ENCODE assay signal across 23 cellular contexts in genomic region chr19:43957891-43958290, GRCh38. TPM values are rescaled to one million over a fixed set of nuclear protein-coding genes. Genes with fewer than 3 reads are reported as not detected.
DNase-seq lines count a peak whose midpoint lies in the region; ATAC-seq, FAIRE-seq and TF ChIP-seq lines count a peak whose summit lies in the region.
"Had no signal": no experiment of that assay in that cellular context is flagged by ENCODE, and none has a peak within 500 bp of the region (broad histone marks: within the 10 kb centered on the region; RNA-seq: fewer than 3 reads in every experiment).

No MANE protein-coding gene starts in this region.

- peaks cover 35% of the 10 kb centered on the region for H3K9me3 ChIP-seq in HepG2 (ENCODE audit: low read length)
- peaks cover 6% of the 10 kb centered on the region for H3K9me3 ChIP-seq in mammary epithelial cell (replicated peaks; ENCODE audit: insufficient read depth, low read length)

- H3K79me2 ChIP-seq in HepG2 (ENCODE audit: insufficient read depth, low read length) (no peaks in the 10 kb centered on the region), mammary epithelial cell (ENCODE audit: insufficient read depth, low read length) (no peaks in the 10 kb centered on the region)

- DNase-seq in AG20443 (ENCODE audit: low spot score): peak; percentile 65
- DNase-seq in epithelial cell of esophagus (ENCODE audit: low read depth): peak; percentile 7
- DNase-seq in HepG2 (ENCODE audit: low spot score): peak; percentile 59
- no peak for DNase-seq in progenitor cell of endocrine pancreas (ENCODE audit: low spot score, unreplicated experiment)
- DNase-seq in cerebellum (ENCODE audit: low spot score): no peak
- DNase-seq in mammary epithelial cell: no peak
- DNase-seq: activated CD4-positive, CD25-positive, alpha-beta regulatory T cell treated with anti-CD3 and anti-CD28 coated beads, Interleukin-2, amount 50 U/mL, for 72 hours; activated naive CD8-positive, alpha-beta T cell treated with anti-CD3 and anti-CD28 coated beads for 36 hours; brain microvascular endothelial cell; erythroblast; KG1; naive B cell; NCI-H524; pancreas; RPMI8226; SK-N-SH; tibial artery had no signal

- H3K36me3 ChIP-seq in HepG2 (replicated peaks in 1 of 2; ENCODE audit: control insufficient read depth in 1 of 2, insufficient read depth in 2 of 2, low read length in 2 of 2) (no peaks in the 10 kb centered on the region; a peak in 1 of 5 replicates), mammary epithelial cell (ENCODE audit: insufficient read depth, low read length) (no peaks in the 10 kb centered on the region)
- H3K36me3 ChIP-seq: brain microvascular endothelial cell, HAP-1, pancreas had no signal

- H3K4me1 Mint-ChIP-seq in progenitor cell of endocrine pancreas (ENCODE audit: low read depth): no peaks in the 10 kb centered on the region
- H3K4me1 Mint-ChIP-seq: activated naive CD8-positive, alpha-beta T cell treated with anti-CD3 and anti-CD28 coated beads for 36 hours; B cell; naive B cell; stimulated activated memory B cell treated with anti-CD40 and anti-IgM and Interleukin-4, amounts not matched to agents 10 μg/mL and 1 μg/mL and 100 μg/mL, for 72 hours had no signal

- peak; percentile 35; the same call in 1 of the 3 replicates for ATAC-seq in HepG2
- no peak for ATAC-seq in HG03045 (IDR thresholded peaks at IDR 0.05; ENCODE audit: unreplicated experiment)
- ATAC-seq: pancreas; sciatic nerve; stimulated activated memory B cell treated with anti-CD40 and anti-IgM and Interleukin-4, amounts not matched to agents 10 μg/mL and 1 μg/mL and 100 μg/mL, for 72 hours had no signal

- peaks cover 45% of the 10 kb centered on the region for H3K9me3 Mint-ChIP-seq in progenitor cell of endocrine pancreas (ENCODE audit: low read depth)

- H3K27me3 Mint-ChIP-seq in progenitor cell of endocrine pancreas: no peaks in the 10 kb centered on the region
- H3K27me3 Mint-ChIP-seq: activated naive CD8-positive, alpha-beta T cell treated with anti-CD3 and anti-CD28 coated beads for 36 hours; B cell; naive B cell; stimulated activated memory B cell treated with anti-CD40 and anti-IgM and Interleukin-4, amounts not matched to agents 10 μg/mL and 1 μg/mL and 100 μg/mL, for 72 hours had no signal

- peak; percentile 51 for FAIRE-seq in HepG2 (lab: Jason Lieb, UNC)
- FAIRE-seq: pancreas had no signal

- TF ChIP-seq CTCF in epithelial cell of esophagus (IDR thresholded peaks at IDR 0.05; ENCODE audit: insufficient read depth, low read depth, low read length, missing control alignments): no peak
- TF ChIP-seq CTCF in HepG2 (CRISPR knock-in tag; IDR thresholded peaks at IDR 0.05): no peak
- no peak for TF ChIP-seq CTCF in progenitor cell of endocrine pancreas (IDR thresholded peaks at IDR 0.05; ENCODE audit: unreplicated experiment)
- no peak for TF ChIP-seq CTCF in mammary epithelial cell (conservative IDR thresholded peaks at IDR 0.05 in 1 of 2, IDR thresholded peaks at IDR 0.05 in 1 of 2; ENCODE audit: extremely low read depth in 1 of 2, insufficient read depth in 1 of 2, low read depth in 1 of 2, low read length in 2 of 2)

- no peak overlapping the region for H3K4me3 ChIP-seq in epithelial cell of esophagus (ENCODE audit: low read length)
- H3K4me3 ChIP-seq in HepG2 (replicated peaks in 1 of 3; ENCODE audit: insufficient read depth in 1 of 3, low read depth in 2 of 3, low read length in 3 of 3): no peak overlapping the region
- H3K4me3 ChIP-seq in mammary epithelial cell (replicated peaks in 1 of 3; ENCODE audit: insufficient read depth in 1 of 3, low read depth in 2 of 3, low read length in 3 of 3): no peak overlapping the region
- H3K4me3 ChIP-seq: HAP-1, pancreas, tibial artery had no signal

- TF ChIP-seq POLR2A in HepG2 (IDR thresholded peaks at IDR 0.05; ENCODE audit: insufficient read depth in 1 of 2, low read depth in 2 of 2, low read length in 2 of 2): no peak

- in situ Hi-C loops in HepG2 (cut with HindIII; ENCODE audit: extremely low pct_ligation_motif_present, low pct_unique_long_range_greater_than_20kb): no loop called here
- in situ Hi-C loops in mammary epithelial cell (cut with MboI; ENCODE audit: low sequenced_read_pairs in 2 of 2): no loop called here

- CTCF ChIA-PET in HepG2 (lab: Yijun Ruan, JAX; ENCODE audit: low intra/inter-chr PET ratio, low total read pairs): no interaction called here
- CTCF ChIA-PET in mammary epithelial cell (lab: Charles Lee; ENCODE audit: low non-redundant PET): no interaction called here

- H3K4me2 ChIP-seq in HepG2 (ENCODE audit: low read depth, low read length): no peak overlapping the region
- no peak overlapping the region for H3K4me2 ChIP-seq in mammary epithelial cell (ENCODE audit: insufficient read depth, low read depth, low read length)
- H3K4me2 ChIP-seq: SK-N-SH had no signal

- intact Hi-C loops in HepG2 (cut with micrococcal nuclease; ENCODE audit: unreplicated experiment): loop anchor here (10.0 kb wide), 1 partner anchor 117 kb away; the partner anchor contains the start of gene ZNF284
- intact Hi-C loops in mammary epithelial cell (cut with micrococcal nuclease): no loop called here

- H2AFZ ChIP-seq in HepG2 (ENCODE audit: low read length) (no peak overlapping the region), mammary epithelial cell (ENCODE audit: low read depth, low read length) (no peak overlapping the region)

- H4K20me1 ChIP-seq in HepG2 (ENCODE audit: insufficient read depth, low read length) (no peaks in the 10 kb centered on the region), mammary epithelial cell (ENCODE audit: insufficient read depth, low read length) (no peaks in the 10 kb centered on the region)

- no peak overlapping the region for H3K9ac ChIP-seq in HepG2 (ENCODE audit: insufficient read depth, low read depth, low read length)
- no peak overlapping the region for H3K9ac ChIP-seq in mammary epithelial cell (ENCODE audit: insufficient read depth, low read length)
- H3K9ac ChIP-seq: SK-N-SH had no signal

- H3K27ac ChIP-seq in HepG2 (ENCODE audit: extremely low read length, insufficient read depth, low read length) (no peak overlapping the region), mammary epithelial cell (ENCODE audit: insufficient read depth, low read depth, low read length) (no peak overlapping the region)
- H3K27ac ChIP-seq: brain microvascular endothelial cell, pancreas, tibial artery had no signal

- H3K27me3 ChIP-seq in HepG2 (ENCODE audit: control insufficient read depth in 1 of 2, insufficient read depth in 2 of 2, low read length in 2 of 2) (no peaks in the 10 kb centered on the region), mammary epithelial cell (ENCODE audit: insufficient read depth, low read length) (no peaks in the 10 kb centered on the region)
- H3K27me3 ChIP-seq: brain microvascular endothelial cell, pancreas, tibial artery had no signal

- no TSS peak for BruUV-seq in HepG2 (replicated peaks; lab: Mats Ljungman, UMichigan)
- no TSS peak for BruUV-seq in mammary epithelial cell (replicated peaks; lab: Mats Ljungman, UMichigan)

- TF ChIP-seq EP300 in Ishikawa (IDR thresholded peaks at IDR 0.05; ENCODE audit: borderline replicate concordance) (no peak), HepG2 (IDR thresholded peaks at IDR 0.05; ENCODE audit: low read depth in 2 of 2, low read length in 2 of 2) (no peak), HepG2 (CRISPR knock-in tag; IDR thresholded peaks at IDR 0.05; ENCODE audit: borderline replicate concordance) (no peak)

- dilution Hi-C loops in mammary epithelial cell (cut with HindIII; ENCODE audit: low sequenced_read_pairs): no loop called here

- WGBS in HepG2 (ENCODE audit: low lambda C conversion rate): 80% methylated on average over 3 of the region's 3 CpGs
- WGBS in mammary epithelial cell (ENCODE audit: low coverage, missing lambda C conversion rate): 97% methylated on average over 3 of the region's 3 CpGs

- peaks cover 67% of the 10 kb centered on the region for H3K36me3 Mint-ChIP-seq in progenitor cell of endocrine pancreas (ENCODE audit: insufficient read depth)

- no peak for TF ChIP-seq RAD21 in Ishikawa (IDR thresholded peaks at IDR 0.05; ENCODE audit: low read depth)
- no peak for TF ChIP-seq RAD21 in HepG2 (CRISPR knock-in tag; IDR thresholded peaks at IDR 0.05)

- POLR2A ChIA-PET in HepG2 (lab: Yijun Ruan, JAX): no interaction called here

- H3K4me1 ChIP-seq in HepG2 (ENCODE audit: insufficient read depth, low read length) (peaks cover 12% of the 10 kb centered on the region), mammary epithelial cell (ENCODE audit: insufficient read depth, low read length) (no peaks in the 10 kb centered on the region)
- H3K4me1 ChIP-seq: HAP-1, pancreas, tibial artery had no signal

- no peak overlapping the region for H3K4me3 Mint-ChIP-seq in progenitor cell of endocrine pancreas (ENCODE audit: low read depth)
- H3K4me3 Mint-ChIP-seq: activated naive CD8-positive, alpha-beta T cell treated with anti-CD3 and anti-CD28 coated beads for 36 hours; B cell; naive B cell; stimulated activated memory B cell treated with anti-CD40 and anti-IgM and Interleukin-4, amounts not matched to agents 10 μg/mL and 1 μg/mL and 100 μg/mL, for 72 hours had no signal

- no peak overlapping the region for H3K27ac Mint-ChIP-seq in progenitor cell of endocrine pancreas
- H3K27ac Mint-ChIP-seq: activated naive CD8-positive, alpha-beta T cell treated with anti-CD3 and anti-CD28 coated beads for 36 hours; B cell; naive B cell; stimulated activated memory B cell treated with anti-CD40 and anti-IgM and Interleukin-4, amounts not matched to agents 10 μg/mL and 1 μg/mL and 100 μg/mL, for 72 hours had no signal

RNA-seq across cellular contexts. Expression of gene ZNF221, which starts 6.9 kb away (rescaled TPM):
- 3.4 and 4.5 TPM in 2 replicates for total RNA-seq in HepG2 (2016; rRNA removed; fragmentation: Illumina TruSeq; extraction: Trizol)
- 0.51 and 0.71 TPM in 2 replicates for total RNA-seq in HepG2 (2016; cell fraction: cytosol; rRNA removed; fragmentation: Illumina TruSeq; extraction: Trizol; ENCODE audit: low read depth)
- 3.4 and 3.9 TPM in 2 replicates for total RNA-seq in HepG2 (2016; cell fraction: insoluble cytoplasmic fraction; rRNA removed; fragmentation: Illumina TruSeq; extraction: Trizol)
- total RNA-seq in HepG2 (2016; cell fraction: membrane; rRNA removed; fragmentation: Illumina TruSeq; extraction: Trizol): 1.6 and 1.7 TPM in 2 replicates
- total RNA-seq in HepG2 (2016; cell fraction: nucleus; rRNA removed; fragmentation: Illumina TruSeq; extraction: Trizol): 6.2 TPM in 2 replicates
- 0.40 and 0.48 TPM in 2 replicates for polyA plus RNA-seq in HepG2 (2011; rRNA removed)
- polyA plus RNA-seq in HepG2 (2011; cell fraction: cytosol; rRNA removed): 0.17 and 0.35 TPM in 2 replicates
- 1.0 and 2.0 TPM in 2 replicates for polyA plus RNA-seq in HepG2 (2011; cell fraction: nucleus; rRNA removed)
- 0.73 and 1.4 TPM in 2 replicates for polyA plus RNA-seq in HepG2 (2012)
- 0.12 TPM in 1 of 2 replicates, not detected in the other for polyA plus RNA-seq in HepG2 (2016; cell fraction: cytosol; fragmentation: Illumina TruSeq; extraction: Trizol; ENCODE audit: low read depth)
- 0.53 and 0.87 TPM in 2 replicates for polyA plus RNA-seq in HepG2 (2016; cell fraction: insoluble cytoplasmic fraction; fragmentation: Illumina TruSeq; extraction: Trizol; ENCODE audit: low read depth)
- polyA plus RNA-seq in HepG2 (2016; cell fraction: membrane; fragmentation: Illumina TruSeq; extraction: Trizol; ENCODE audit: low read depth): not detected in 2 replicates
- 3.3 and 3.4 TPM in 2 replicates for polyA plus RNA-seq in HepG2 (2016; cell fraction: nucleus; fragmentation: Illumina TruSeq; extraction: Trizol; ENCODE audit: insufficient read depth, low read depth)
- polyA minus RNA-seq in HepG2 (2011; rRNA and poly(A)+ RNA removed; ENCODE audit: low replicate concordance): 0.40 and 1.2 TPM in 2 replicates
- polyA minus RNA-seq in HepG2 (2011; cell fraction: cytosol; rRNA and poly(A)+ RNA removed): 1.6 and 1.9 TPM in 2 replicates
- 8.4 and 13.6 TPM in 2 replicates for polyA minus RNA-seq in HepG2 (2011; cell fraction: nucleus; rRNA and poly(A)+ RNA removed)
- total RNA-seq in progenitor cell of endocrine pancreas: 12.0 and 14.8 TPM in 2 replicates
- total RNA-seq in cerebellum: 28.4 TPM
- 1 to 10 TPM; 4.1 to 9.3 TPM for total RNA-seq in mammary epithelial cell
- polyA plus RNA-seq in mammary epithelial cell: 0.87 TPM
- 17.9 TPM for polyA minus RNA-seq in mammary epithelial cell

RNA-seq across cellular contexts. Expression of gene ZNF45, which starts 22.8 kb away (rescaled TPM):
- total RNA-seq in HepG2 (2016; rRNA removed; fragmentation: Illumina TruSeq; extraction: Trizol): 11.3 and 13.0 TPM in 2 replicates
- 1.8 and 1.9 TPM in 2 replicates for total RNA-seq in HepG2 (2016; cell fraction: cytosol; rRNA removed; fragmentation: Illumina TruSeq; extraction: Trizol; ENCODE audit: low read depth)
- total RNA-seq in HepG2 (2016; cell fraction: insoluble cytoplasmic fraction; rRNA removed; fragmentation: Illumina TruSeq; extraction: Trizol): 11.6 and 15.8 TPM in 2 replicates
- total RNA-seq in HepG2 (2016; cell fraction: membrane; rRNA removed; fragmentation: Illumina TruSeq; extraction: Trizol): 5.1 and 6.6 TPM in 2 replicates
- 11.7 and 14.4 TPM in 2 replicates for total RNA-seq in HepG2 (2016; cell fraction: nucleus; rRNA removed; fragmentation: Illumina TruSeq; extraction: Trizol)
- polyA plus RNA-seq in HepG2 (2011; rRNA removed): 2.4 and 2.8 TPM in 2 replicates
- polyA plus RNA-seq in HepG2 (2011; cell fraction: cytosol; rRNA removed): 1.7 and 2.0 TPM in 2 replicates
- 3.3 and 4.8 TPM in 2 replicates for polyA plus RNA-seq in HepG2 (2011; cell fraction: nucleus; rRNA removed)
- 3.0 and 3.8 TPM in 2 replicates for polyA plus RNA-seq in HepG2 (2012)
- 0.66 and 0.70 TPM in 2 replicates for polyA plus RNA-seq in HepG2 (2016; cell fraction: cytosol; fragmentation: Illumina TruSeq; extraction: Trizol; ENCODE audit: low read depth)
- 8.4 and 8.8 TPM in 2 replicates for polyA plus RNA-seq in HepG2 (2016; cell fraction: insoluble cytoplasmic fraction; fragmentation: Illumina TruSeq; extraction: Trizol; ENCODE audit: low read depth)
- polyA plus RNA-seq in HepG2 (2016; cell fraction: membrane; fragmentation: Illumina TruSeq; extraction: Trizol; ENCODE audit: low read depth): 2.1 and 3.1 TPM in 2 replicates
- 12.8 and 15.1 TPM in 2 replicates for polyA plus RNA-seq in HepG2 (2016; cell fraction: nucleus; fragmentation: Illumina TruSeq; extraction: Trizol; ENCODE audit: insufficient read depth, low read depth)
- polyA minus RNA-seq in HepG2 (2011; rRNA and poly(A)+ RNA removed; ENCODE audit: low replicate concordance): 3.1 and 11.3 TPM in 2 replicates
- 1.3 and 3.2 TPM in 2 replicates for polyA minus RNA-seq in HepG2 (2011; cell fraction: cytosol; rRNA and poly(A)+ RNA removed)
- 10.9 and 14.5 TPM in 2 replicates for polyA minus RNA-seq in HepG2 (2011; cell fraction: nucleus; rRNA and poly(A)+ RNA removed)
- total RNA-seq in progenitor cell of endocrine pancreas: 20.9 and 23.9 TPM in 2 replicates
- total RNA-seq in cerebellum: 17.4 TPM
- total RNA-seq in mammary epithelial cell: 10 to 100 TPM; 10.6 to 13.3 TPM
- 6.3 TPM for polyA plus RNA-seq in mammary epithelial cell
- polyA minus RNA-seq in mammary epithelial cell: 4.3 TPM

RNA-seq across cellular contexts. Expression of gene ZNF155, which starts 26.1 kb away (rescaled TPM):
- total RNA-seq in HepG2 (2016; rRNA removed; fragmentation: Illumina TruSeq; extraction: Trizol) (2.8 and 3.6 TPM in 2 replicates), progenitor cell of endocrine pancreas (13.8 and 14.6 TPM in 2 replicates), cerebellum (14.5 TPM), mammary epithelial cell (10 to 100 TPM in 1 of 2 donors, 1 to 10 TPM in 1; 8.4 to 10.0 TPM)
- total RNA-seq in HepG2 (2016; cell fraction: cytosol; rRNA removed; fragmentation: Illumina TruSeq; extraction: Trizol; ENCODE audit: low read depth): 0.71 and 0.88 TPM in 2 replicates
- 2.6 and 3.2 TPM in 2 replicates for total RNA-seq in HepG2 (2016; cell fraction: insoluble cytoplasmic fraction; rRNA removed; fragmentation: Illumina TruSeq; extraction: Trizol)
- total RNA-seq in HepG2 (2016; cell fraction: membrane; rRNA removed; fragmentation: Illumina TruSeq; extraction: Trizol): 1.9 and 2.9 TPM in 2 replicates
- total RNA-seq in HepG2 (2016; cell fraction: nucleus; rRNA removed; fragmentation: Illumina TruSeq; extraction: Trizol): 4.7 and 4.9 TPM in 2 replicates
- polyA plus RNA-seq in HepG2 (2011; rRNA removed) (2.3 and 2.5 TPM in 2 replicates), mammary epithelial cell (0.69 TPM)
- 0.66 and 0.96 TPM in 2 replicates for polyA plus RNA-seq in HepG2 (2011; cell fraction: cytosol; rRNA removed)
- polyA plus RNA-seq in HepG2 (2011; cell fraction: nucleus; rRNA removed): 2.4 and 3.5 TPM in 2 replicates
- 2.1 and 2.7 TPM in 2 replicates for polyA plus RNA-seq in HepG2 (2012)
- 0.25 and 0.43 TPM in 2 replicates for polyA plus RNA-seq in HepG2 (2016; cell fraction: cytosol; fragmentation: Illumina TruSeq; extraction: Trizol; ENCODE audit: low read depth)
- 2.1 and 3.0 TPM in 2 replicates for polyA plus RNA-seq in HepG2 (2016; cell fraction: insoluble cytoplasmic fraction; fragmentation: Illumina TruSeq; extraction: Trizol; ENCODE audit: low read depth)
- polyA plus RNA-seq in HepG2 (2016; cell fraction: membrane; fragmentation: Illumina TruSeq; extraction: Trizol; ENCODE audit: low read depth): 0.54 and 0.83 TPM in 2 replicates
- 6.7 and 6.8 TPM in 2 replicates for polyA plus RNA-seq in HepG2 (2016; cell fraction: nucleus; fragmentation: Illumina TruSeq; extraction: Trizol; ENCODE audit: insufficient read depth, low read depth)
- 1.2 and 2.0 TPM in 2 replicates for polyA minus RNA-seq in HepG2 (2011; rRNA and poly(A)+ RNA removed; ENCODE audit: low replicate concordance)
- 0.88 and 1.8 TPM in 2 replicates for polyA minus RNA-seq in HepG2 (2011; cell fraction: cytosol; rRNA and poly(A)+ RNA removed)
- polyA minus RNA-seq in HepG2 (2011; cell fraction: nucleus; rRNA and poly(A)+ RNA removed): 5.2 and 9.3 TPM in 2 replicates
- not detected for polyA minus RNA-seq in mammary epithelial cell

RNA-seq across cellular contexts. Expression of gene ZNF230, which starts 44.9 kb away (rescaled TPM):
- total RNA-seq in HepG2 (2016; rRNA removed; fragmentation: Illumina TruSeq; extraction: Trizol) (5.5 and 6.0 TPM in 2 replicates), progenitor cell of endocrine pancreas (7.3 and 8.5 TPM in 2 replicates), cerebellum (7.7 TPM), mammary epithelial cell (1 to 10 TPM; 3.2 to 4.2 TPM)
- total RNA-seq in HepG2 (2016; cell fraction: cytosol; rRNA removed; fragmentation: Illumina TruSeq; extraction: Trizol; ENCODE audit: low read depth): 1.1 and 1.6 TPM in 2 replicates
- total RNA-seq in HepG2 (2016; cell fraction: insoluble cytoplasmic fraction; rRNA removed; fragmentation: Illumina TruSeq; extraction: Trizol): 4.5 and 5.1 TPM in 2 replicates
- total RNA-seq in HepG2 (2016; cell fraction: membrane; rRNA removed; fragmentation: Illumina TruSeq; extraction: Trizol): 2.8 and 3.3 TPM in 2 replicates
- 5.5 and 6.0 TPM in 2 replicates for total RNA-seq in HepG2 (2016; cell fraction: nucleus; rRNA removed; fragmentation: Illumina TruSeq; extraction: Trizol)
- polyA plus RNA-seq in HepG2 (2011; rRNA removed) (2.4 TPM in 2 replicates), mammary epithelial cell (1.5 TPM)
- 0.86 and 1.4 TPM in 2 replicates for polyA plus RNA-seq in HepG2 (2011; cell fraction: cytosol; rRNA removed)
- 2.3 and 3.8 TPM in 2 replicates for polyA plus RNA-seq in HepG2 (2011; cell fraction: nucleus; rRNA removed)
- polyA plus RNA-seq in HepG2 (2012): 1.7 and 2.8 TPM in 2 replicates
- 0.20 and 0.24 TPM in 2 replicates for polyA plus RNA-seq in HepG2 (2016; cell fraction: cytosol; fragmentation: Illumina TruSeq; extraction: Trizol; ENCODE audit: low read depth)
- 3.5 and 4.2 TPM in 2 replicates for polyA plus RNA-seq in HepG2 (2016; cell fraction: insoluble cytoplasmic fraction; fragmentation: Illumina TruSeq; extraction: Trizol; ENCODE audit: low read depth)
- 0.80 and 1.0 TPM in 2 replicates for polyA plus RNA-seq in HepG2 (2016; cell fraction: membrane; fragmentation: Illumina TruSeq; extraction: Trizol; ENCODE audit: low read depth)
- polyA plus RNA-seq in HepG2 (2016; cell fraction: nucleus; fragmentation: Illumina TruSeq; extraction: Trizol; ENCODE audit: insufficient read depth, low read depth): 8.9 TPM in 2 replicates
- polyA minus RNA-seq in HepG2 (2011; rRNA and poly(A)+ RNA removed; ENCODE audit: low replicate concordance): 1.9 and 4.8 TPM in 2 replicates
- polyA minus RNA-seq in HepG2 (2011; cell fraction: cytosol; rRNA and poly(A)+ RNA removed): 1.1 and 2.4 TPM in 2 replicates
- 4.6 and 5.7 TPM in 2 replicates for polyA minus RNA-seq in HepG2 (2011; cell fraction: nucleus; rRNA and poly(A)+ RNA removed)
- not detected for polyA minus RNA-seq in mammary epithelial cell

Comparison
In these comparisons a context has a peak if more than half of its experiments do, and no peak if none do; other contexts are left out.
1. DNase-seq: peak in AG20443 (single experiment), epithelial cell of esophagus (single experiment) and HepG2 (single experiment); none in progenitor cell of endocrine pancreas (single experiment), cerebellum (single experiment) and mammary epithelial cell (single experiment).